17 cellular contexts compared by ENCODE assay signal in genomic region chr10:51405580-51406367, GRCh38.
DNase-seq lines count a peak whose midpoint lies in the region; ATAC-seq and TF ChIP-seq lines count a peak whose summit lies in the region.
"Had no signal": no experiment of that assay in that cellular context is flagged by ENCODE, and none has a peak within 500 bp of the region (broad histone marks: within the 10 kb centered on the region; RNA-seq: fewer than 3 reads in every experiment).

No MANE protein-coding gene starts in this region.

- no peaks in the 10 kb centered on the region for H3K27me3 ChIP-seq in mesendoderm (ENCODE audit: insufficient read depth, low read length, poor library complexity)
- H3K27me3 ChIP-seq in aorta (ENCODE audit: control insufficient read depth in 1 of 2, insufficient read depth in 2 of 2, low read length in 1 of 2): no peaks in the 10 kb centered on the region

- no peak overlapping the region for H2BK15ac ChIP-seq in mesendoderm (replicated peaks; ENCODE audit: low read depth)

- H3K9me3 Mint-ChIP-seq in natural killer cell treated with Interleukin-12 subunit alpha and Interleukin-12 subunit beta and Interleukin-15 and Interleukin-18, amount 100 ng/mL, for 72 hours: no peaks in the 10 kb centered on the region
- H3K9me3 Mint-ChIP-seq: central memory CD8-positive, alpha-beta T cell; T-helper 1 cell treated with Interleukin-12 subunit alpha and Interleukin-12 subunit beta and Interleukin-4 antibody, amounts not matched to agents 30 μg/mL and 1 μg/mL, for 36 hours had no signal

- no peaks in the 10 kb centered on the region for H3K79me1 ChIP-seq in mesendoderm (ENCODE audit: low read length)

- no peak overlapping the region for H3K56ac ChIP-seq in mesendoderm (ENCODE audit: low read length)

- H3K36me3 ChIP-seq in mesendoderm (ENCODE audit: control insufficient read depth, insufficient read depth, low read length) (no peaks in the 10 kb centered on the region), aorta (ENCODE audit: control insufficient read depth in 1 of 2, insufficient read depth in 2 of 2, low read length in 1 of 2) (no peaks in the 10 kb centered on the region)

- H3K79me2 ChIP-seq in mesendoderm (ENCODE audit: control insufficient read depth, insufficient read depth, low read length): no peaks in the 10 kb centered on the region

- H3K4me3 ChIP-seq in fibroblast of pulmonary artery (replicated peaks; ENCODE audit: low read depth, low read length) (no peak overlapping the region), mesendoderm (ENCODE audit: low read length) (no peak overlapping the region), aorta (ENCODE audit: low read length in 2 of 2) (no peak overlapping the region)

- no peak overlapping the region for H3K23ac ChIP-seq in mesendoderm (ENCODE audit: low read length)

- intact Hi-C loops in aorta (cut with DNase I): no loop called here

- no peaks in the 10 kb centered on the region for H3K4me1 Mint-ChIP-seq in natural killer cell treated with Interleukin-12 subunit alpha and Interleukin-12 subunit beta and Interleukin-15 and Interleukin-18, amount 100 ng/mL, for 72 hours (ENCODE audit: low read depth in 2 of 2)
- H3K4me1 Mint-ChIP-seq: central memory CD8-positive, alpha-beta T cell had no signal

- H3K4me1 ChIP-seq in mesendoderm (ENCODE audit: control insufficient read depth, low read depth, low read length) (no peaks in the 10 kb centered on the region), aorta (ENCODE audit: control insufficient read depth in 1 of 2, insufficient read depth in 2 of 2, low read length in 2 of 2) (peaks cover 0 to 14% of the 10 kb centered on the region in 2 donors)

- no peak overlapping the region for H4K8ac ChIP-seq in mesendoderm (ENCODE audit: low read depth, low read length)

- H2BK120ac ChIP-seq in mesendoderm (ENCODE audit: low read depth, low read length): no peak overlapping the region

- WGBS in mesendoderm (ENCODE audit: extremely low coverage, insufficient coverage, low lambda C conversion rate): no CpG with 5 or more reads among the region's 11 CpGs
- 56 to 63% methylated on average over 11 of the region's 11 CpGs for WGBS in aorta, 2 donors

- no peaks in the 10 kb centered on the region for H3K27me3 Mint-ChIP-seq in natural killer cell treated with Interleukin-12 subunit alpha and Interleukin-12 subunit beta and Interleukin-15 and Interleukin-18, amount 100 ng/mL, for 72 hours
- H3K27me3 Mint-ChIP-seq: central memory CD8-positive, alpha-beta T cell; type B pancreatic cell had no signal

- DNase-seq in NCI-H82 (lab: John Stamatoyannopoulos, UW): peak; percentile 33
- DNase-seq in NCI-H82 treated with DMSO at 0.1 percent for 48 hours (lab: John Stamatoyannopoulos, UW; ENCODE audit: unreplicated experiment): no peak
- peak; percentile 87 for DNase-seq in fibroblast of pulmonary artery (ENCODE audit: low read depth)
- peak; percentile 13 for DNase-seq in mesendoderm
- no peak for DNase-seq in aorta
- DNase-seq in inferior parietal cortex (ENCODE audit: extremely low spot score): no peak
- DNase-seq in natural killer cell treated with Interleukin-12 subunit alpha and Interleukin-12 subunit beta and Interleukin-15 and Interleukin-18, amount 100 ng/mL, for 72 hours (ENCODE audit: low spot score): no peak
- DNase-seq in activated CD4-positive, alpha-beta T cell treated with anti-CD3 and anti-CD28 coated beads, Interleukin-2, amount 50 U/mL, for 4 hours: no peak
- DNase-seq: activated CD4-positive, alpha-beta T cell treated with anti-CD3 and anti-CD28 coated beads, Interleukin-2, amount 50 U/mL, for 1 hour; Calu3; Kasumi-1; kidney glomerular epithelial cell; OCI-M1 had no signal

- ATAC-seq in aorta (ENCODE audit: low FRiP score): peak; percentile 46
- no peak for ATAC-seq in natural killer cell treated with Interleukin-12 subunit alpha and Interleukin-12 subunit beta and Interleukin-15 and Interleukin-18, amount 100 ng/mL, for 72 hours

- no peaks in the 10 kb centered on the region for H3K9me3 ChIP-seq in aorta (ENCODE audit: control insufficient read depth, low read length)

- H3K18ac ChIP-seq in mesendoderm (ENCODE audit: low read length): no peak overlapping the region

- no peaks in the 10 kb centered on the region for H3K36me3 Mint-ChIP-seq in natural killer cell treated with Interleukin-12 subunit alpha and Interleukin-12 subunit beta and Interleukin-15 and Interleukin-18, amount 100 ng/mL, for 72 hours
- H3K36me3 Mint-ChIP-seq: type B pancreatic cell had no signal

- H3K9ac ChIP-seq in mesendoderm (ENCODE audit: low read length): no peak overlapping the region

- H2AK5ac ChIP-seq in mesendoderm (ENCODE audit: low read length): no peak overlapping the region

- H3K4ac ChIP-seq in mesendoderm (ENCODE audit: low read depth, low read length): no peak overlapping the region

- no peak for TF ChIP-seq CTCF in fibroblast of pulmonary artery (IDR thresholded peaks at IDR 0.05; ENCODE audit: low read length, missing control alignments)

- no peak overlapping the region for H4K5ac ChIP-seq in mesendoderm (ENCODE audit: low read length)

- H2BK5ac ChIP-seq in mesendoderm (ENCODE audit: low read length): no peak overlapping the region

- no peak overlapping the region for H3K4me2 ChIP-seq in mesendoderm (ENCODE audit: low read length)

- no peak overlapping the region for H3K4me3 Mint-ChIP-seq in natural killer cell treated with Interleukin-12 subunit alpha and Interleukin-12 subunit beta and Interleukin-15 and Interleukin-18, amount 100 ng/mL, for 72 hours
- H3K4me3 Mint-ChIP-seq: central memory CD8-positive, alpha-beta T cell; neural crest cell; T-helper 1 cell treated with Interleukin-12 subunit alpha and Interleukin-12 subunit beta and Interleukin-4 antibody, amounts not matched to agents 30 μg/mL and 1 μg/mL, for 36 hours; type B pancreatic cell had no signal

- no peak overlapping the region for H3K27ac Mint-ChIP-seq in natural killer cell treated with Interleukin-12 subunit alpha and Interleukin-12 subunit beta and Interleukin-15 and Interleukin-18, amount 100 ng/mL, for 72 hours
- H3K27ac Mint-ChIP-seq: T-helper 1 cell treated with Interleukin-12 subunit alpha and Interleukin-12 subunit beta and Interleukin-4 antibody, amounts not matched to agents 30 μg/mL and 1 μg/mL, for 36 hours; type B pancreatic cell had no signal

- H3K27ac ChIP-seq in mesendoderm (ENCODE audit: low read depth, low read length): no peak overlapping the region
- H3K27ac ChIP-seq in aorta (ENCODE audit: low read depth in 1 of 2, low read length in 2 of 2): peak overlapping the region in 1 of 2 donors; percentile 69

Comparison
In these comparisons a context has a peak if more than half of its experiments do, and no peak if none do; other contexts are left out.
1. DNase-seq: peak in NCI-H82 (single experiment), fibroblast of pulmonary artery (single experiment) and mesendoderm (single experiment); none in NCI-H82 treated with DMSO at 0.1 percent for 48 hours (single experiment), aorta (0 of 2), inferior parietal cortex (single experiment), natural killer cell treated with Interleukin-12 subunit alpha and Interleukin-12 subunit beta and Interleukin-15 and Interleukin-18, amount 100 ng/mL, for 72 hours (single experiment) and activated CD4-positive, alpha-beta T cell treated with anti-CD3 and anti-CD28 coated beads, Interleukin-2, amount 50 U/mL, for 4 hours (0 of 2).